ENCODE assay signal across 8 cellular contexts in the genomic region with DNA sequence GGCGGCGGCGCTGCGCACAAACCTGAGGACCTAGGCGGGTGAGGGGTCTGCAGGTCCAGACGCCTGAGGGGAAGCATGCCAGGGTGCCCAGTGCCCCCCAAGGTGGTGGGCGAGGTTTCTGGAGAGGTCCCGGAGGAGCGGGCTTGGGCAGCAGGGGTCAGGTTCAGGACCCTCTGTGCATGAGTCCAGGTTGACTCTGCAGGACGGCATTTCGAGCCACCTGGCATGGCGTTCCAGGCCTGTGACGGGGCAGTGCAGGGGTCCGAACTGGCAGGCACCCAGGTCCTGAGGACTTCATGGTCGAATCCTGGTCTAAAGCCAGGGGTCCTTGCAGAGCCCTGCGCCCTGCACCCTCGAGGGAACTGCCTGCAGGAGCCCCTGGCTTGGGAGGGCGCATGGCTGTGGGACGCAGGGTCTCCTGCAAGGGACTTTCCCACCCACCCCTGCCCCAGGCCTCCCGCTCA. TPM values are rescaled to one million over a fixed set of nuclear protein-coding genes. Genes with fewer than 3 reads are reported as not detected.
DNase-seq lines count a peak whose midpoint lies in the region; ATAC-seq and TF ChIP-seq lines count a peak whose summit lies in the region.

No MANE protein-coding gene starts in this region.

- H3K4me2 ChIP-seq in hepatocyte, result peak overlapping the region; percentile 99
- H3K4me2 ChIP-seq in skeletal muscle satellite cell (ENCODE audit: low read length), result peak overlapping the region; percentile 92

- no peak overlapping the region for H3K9ac ChIP-seq in skeletal muscle satellite cell (ENCODE audit: low read depth, low read length)

- DNase-seq in GM06990 (ENCODE audit: extremely low read depth, insufficient read length), result peak; percentile 19
- DNase-seq in hepatocyte (ENCODE audit: low spot score), result no peak
- no peak for DNase-seq in C1 segment of cervical spinal cord (lab: John Stamatoyannopoulos, UW)
- DNase-seq in occipital lobe (lab: John Stamatoyannopoulos, UW), result no peak

- H3K9me3 ChIP-seq in hepatocyte (ENCODE audit: low read depth), result no peaks in the 10 kb centered on the region
- H3K9me3 ChIP-seq in skeletal muscle satellite cell (replicated peaks; ENCODE audit: low read length), result no peaks in the 10 kb centered on the region

- ATAC-seq in HG02571 (IDR thresholded peaks at IDR 0.05; ENCODE audit: unreplicated experiment) (no peak), HG02798 (IDR thresholded peaks at IDR 0.05; ENCODE audit: poor library complexity, unreplicated experiment) (no peak)

- H3K4me3 ChIP-seq in GM06990 (replicated peaks; ENCODE audit: low read depth, low read length), result peak overlapping the region; percentile 70
- no peak overlapping the region for H3K4me3 ChIP-seq in hepatocyte
- no peak overlapping the region for H3K4me3 ChIP-seq in skeletal muscle satellite cell (ENCODE audit: low read length)

- peaks cover 2% of the 10 kb centered on the region for H3K36me3 ChIP-seq in GM06990 (ENCODE audit: control insufficient read depth, insufficient read depth, low read length)
- no peaks in the 10 kb centered on the region for H3K36me3 ChIP-seq in hepatocyte (replicated peaks; ENCODE audit: insufficient read depth, low read depth)
- H3K36me3 ChIP-seq in skeletal muscle satellite cell (ENCODE audit: insufficient read depth, low read length), result peaks cover 47% of the 10 kb centered on the region

- no peak overlapping the region for H2AFZ ChIP-seq in hepatocyte

- H3K27ac ChIP-seq in angular gyrus (ENCODE audit: low read depth, low read length), result peak overlapping the region; percentile 48
- peak overlapping the region; percentile 95 for H3K27ac ChIP-seq in hepatocyte

- H3K79me2 ChIP-seq in hepatocyte, result peaks cover 41% of the 10 kb centered on the region

- H4K20me1 ChIP-seq in hepatocyte (ENCODE audit: insufficient read depth, poor library complexity, severe bottlenecking), result peaks cover 27% of the 10 kb centered on the region

- H3K4me1 ChIP-seq in hepatocyte (ENCODE audit: insufficient read depth), result peaks cover 55% of the 10 kb centered on the region
- peaks cover 70% of the 10 kb centered on the region for H3K4me1 ChIP-seq in skeletal muscle satellite cell (ENCODE audit: control insufficient read depth, insufficient read depth, low read length)

- WGBS in hepatocyte (ENCODE audit: low lambda C conversion rate, missing lambda C conversion rate), result 76% methylated on average over 17 of the region's 20 CpGs

- no peaks in the 10 kb centered on the region for H3K9me2 ChIP-seq in hepatocyte (replicated peaks; ENCODE audit: insufficient read depth)

- H3K27me3 ChIP-seq in GM06990 (replicated peaks; ENCODE audit: control insufficient read depth, insufficient read depth, low read length) (no peaks in the 10 kb centered on the region), hepatocyte (no peaks in the 10 kb centered on the region), skeletal muscle satellite cell (ENCODE audit: control insufficient read depth, insufficient read depth, low read length) (no peaks in the 10 kb centered on the region)

- TF ChIP-seq CTCF in GM06990 (IDR thresholded peaks at IDR 0.05; ENCODE audit: insufficient read depth, low read length, poor library complexity, severe bottlenecking) (no peak), hepatocyte (IDR thresholded peaks at IDR 0.05; ENCODE audit: poor library complexity) (no peak)

RNA-seq across cellular contexts. Expression of a gene that starts 3.5 kb away (rescaled TPM):
- 240 and 290 TPM in 2 replicates for total RNA-seq in hepatocyte
- polyA plus RNA-seq in hepatocyte, result 114 and 125 TPM in 2 replicates
- total RNA-seq in skeletal muscle satellite cell (2012; rRNA removed), result 265 and 305 TPM in 2 replicates
- total RNA-seq in occipital lobe, result 4.2 TPM

RNA-seq across cellular contexts. Expression of a gene that starts 19.7 kb away (rescaled TPM):
- total RNA-seq in hepatocyte, result 10.0 and 15.7 TPM in 2 replicates
- 29.8 and 49.5 TPM in 2 replicates for polyA plus RNA-seq in hepatocyte
- total RNA-seq in skeletal muscle satellite cell (2012; rRNA removed), result 15.9 and 22.3 TPM in 2 replicates
- 18.6 TPM for total RNA-seq in occipital lobe

RNA-seq across cellular contexts. Expression of a gene that starts 41.1 kb away (rescaled TPM):
- total RNA-seq in hepatocyte (55.7 and 72.5 TPM in 2 replicates), occipital lobe (23.9 TPM)
- 152 and 193 TPM in 2 replicates for polyA plus RNA-seq in hepatocyte
- 51.3 and 52.7 TPM in 2 replicates for total RNA-seq in skeletal muscle satellite cell (2012; rRNA removed)

Comparison
In these comparisons a context has a peak if more than half of its experiments do, and no peak if none do; other contexts are left out.
1. RNA of a gene that starts 3.5 kb away (total RNA-seq): 240 to 290 TPM in hepatocyte; 4.2 TPM in occipital lobe (single experiment); every median in the first group is over 10 times any median in the second.